1 cellular context compared by ENCODE assay signal in the genomic region with DNA sequence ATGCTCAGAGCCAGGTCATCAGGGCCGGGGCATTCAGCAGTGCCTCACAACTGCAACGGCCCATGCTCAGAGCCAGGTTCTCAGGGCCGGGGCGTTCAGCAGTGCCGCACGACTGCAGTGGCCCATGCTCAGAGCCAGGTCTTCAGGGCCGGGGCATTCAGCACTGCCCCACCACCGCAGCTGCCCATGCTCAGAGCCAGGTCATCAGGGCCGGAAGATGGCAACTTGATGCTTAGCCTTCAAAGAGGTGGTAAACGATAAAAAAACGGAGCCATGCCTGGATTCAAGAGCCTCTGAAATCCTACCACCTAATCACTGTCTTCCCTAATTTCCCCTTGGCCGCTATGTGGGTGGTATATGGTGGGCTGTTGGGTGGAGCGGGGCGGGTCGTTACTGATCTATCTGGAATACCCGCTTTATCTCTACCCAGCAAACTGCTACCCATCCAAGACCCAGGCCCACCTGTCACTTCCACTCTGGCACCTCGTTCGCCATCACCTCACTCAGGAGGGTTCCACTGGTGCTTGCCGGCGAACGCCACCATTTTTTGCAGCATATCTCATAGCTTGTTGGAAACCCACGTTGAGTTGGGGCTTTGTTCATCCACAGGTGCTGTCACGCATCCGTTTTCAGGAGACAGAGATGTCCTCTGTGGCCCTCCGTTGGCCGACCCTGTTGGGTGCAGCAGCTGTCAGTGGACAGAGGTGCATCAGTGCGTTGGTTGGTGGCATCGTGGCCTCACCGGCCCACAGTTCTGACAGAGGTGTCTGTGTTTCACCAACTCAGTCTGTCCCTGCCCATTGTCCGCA.
TF ChIP-seq lines count a peak whose summit lies in the region.

No MANE protein-coding gene starts in this region.

TF ChIP-seq in HepG2, 621 proteins besides CTCF, POLR2A, EP300 and RAD21 (continued from another document):
- TF ChIP-seq, protein P1, sequence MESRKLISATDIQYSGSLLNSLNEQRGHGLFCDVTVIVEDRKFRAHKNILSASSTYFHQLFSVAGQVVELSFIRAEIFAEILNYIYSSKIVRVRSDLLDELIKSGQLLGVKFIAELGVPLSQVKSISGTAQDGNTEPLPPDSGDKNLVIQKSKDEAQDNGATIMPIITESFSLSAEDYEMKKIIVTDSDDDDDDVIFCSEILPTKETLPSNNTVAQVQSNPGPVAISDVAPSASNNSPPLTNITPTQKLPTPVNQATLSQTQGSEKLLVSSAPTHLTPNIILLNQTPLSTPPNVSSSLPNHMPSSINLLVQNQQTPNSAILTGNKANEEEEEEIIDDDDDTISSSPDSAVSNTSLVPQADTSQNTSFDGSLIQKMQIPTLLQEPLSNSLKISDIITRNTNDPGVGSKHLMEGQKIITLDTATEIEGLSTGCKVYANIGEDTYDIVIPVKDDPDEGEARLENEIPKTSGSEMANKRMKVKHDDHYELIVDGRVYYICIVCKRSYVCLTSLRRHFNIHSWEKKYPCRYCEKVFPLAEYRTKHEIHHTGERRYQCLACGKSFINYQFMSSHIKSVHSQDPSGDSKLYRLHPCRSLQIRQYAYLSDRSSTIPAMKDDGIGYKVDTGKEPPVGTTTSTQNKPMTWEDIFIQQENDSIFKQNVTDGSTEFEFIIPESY (CRISPR knock-in tag; IDR thresholded peaks at IDR 0.05) = no peak
